ENCODE assay signal across 10 cellular contexts in genomic region chr15:89196994-89197393, GRCh38. TPM values are rescaled to one million over a fixed set of nuclear protein-coding genes. Genes with fewer than 3 reads are reported as not detected.
DNase-seq lines count a peak whose midpoint lies in the region; ATAC-seq, FAIRE-seq and TF ChIP-seq lines count a peak whose summit lies in the region.
"Had no signal": no experiment of that assay in that cellular context is flagged by ENCODE, and none has a peak within 500 bp of the region (broad histone marks: within the 10 kb centered on the region; RNA-seq: fewer than 3 reads in every experiment).

No MANE protein-coding gene starts in this region.

- H3K9me3 ChIP-seq in GM12878 (replicated peaks; ENCODE audit: control insufficient read depth, insufficient read depth, low read length) (no peaks in the 10 kb centered on the region), osteoblast (ENCODE audit: low read depth, low read length) (no peaks in the 10 kb centered on the region)

- H2AFZ ChIP-seq in GM23338 (no peak overlapping the region), GM12878 (ENCODE audit: control insufficient read depth, low read depth, low read length) (no peak overlapping the region), osteoblast (ENCODE audit: low read length) (no peak overlapping the region)

- BruUV-seq in GM12878 (replicated peaks; lab: Mats Ljungman, UMichigan): no TSS peak

- H4K20me1 ChIP-seq in GM23338 (replicated peaks; ENCODE audit: insufficient read depth) (no peaks in the 10 kb centered on the region), GM12878 (ENCODE audit: control insufficient read depth, insufficient read depth) (no peaks in the 10 kb centered on the region), osteoblast (ENCODE audit: insufficient read depth, low read length) (no peaks in the 10 kb centered on the region)

- H3K4me3 ChIP-seq in GM23338 (no peak overlapping the region), GM12878 (no peak overlapping the region), osteoblast (ENCODE audit: insufficient read depth, low read length) (no peak overlapping the region)

- ATAC-seq in GM23338 (no peak), GM12878 (no peak), HG03565 (IDR thresholded peaks at IDR 0.05; ENCODE audit: unreplicated experiment) (no peak), GM19328 (IDR thresholded peaks at IDR 0.05; ENCODE audit: unreplicated experiment) (no peak)

- no peaks in the 10 kb centered on the region for H3F3A ChIP-seq in GM23338 (replicated peaks; ENCODE audit: low read depth)

- H3K27me3 ChIP-seq in GM23338 (ENCODE audit: insufficient read depth) (no peaks in the 10 kb centered on the region), GM12878 (replicated peaks in 1 of 2; ENCODE audit: control insufficient read depth in 2 of 2, insufficient read depth in 2 of 2, low read length in 1 of 2) (no peaks in the 10 kb centered on the region), osteoblast (ENCODE audit: insufficient read depth, low read length) (no peaks in the 10 kb centered on the region)

- DNase-seq in GM23338 (ENCODE audit: low spot score) (no peak), NCI-H2029 (lab: John Stamatoyannopoulos, UW) (peak; percentile 63), GM12878 (ENCODE audit: low read depth, low spot score) (no peak), osteoblast (ENCODE audit: insufficient read length, low spot score, missing footprints) (no peak), dermis blood vessel endothelial cell (no peak), posterior cingulate gyrus (no peak)
- DNase-seq: HCEC 1CT had no signal

- SMC1A ChIA-PET in GM12878 (lab: Charles Lee; ENCODE audit: uncharacterized antibody, unreplicated experiment): no interaction called here

- H3K27ac Mint-ChIP-seq in GM23338: peak overlapping the region; percentile 72

- in situ Hi-C loops in GM12878 (cut with MboI): no loop called here

- H3K27me3 Mint-ChIP-seq in GM23338 (ENCODE audit: insufficient read depth, low read depth, poor library complexity): no peaks in the 10 kb centered on the region

- no peaks in the 10 kb centered on the region for H3K36me3 ChIP-seq in GM23338 (ENCODE audit: insufficient read depth)
- H3K36me3 ChIP-seq in GM12878 (ENCODE audit: control insufficient read depth in 2 of 2, insufficient read depth in 2 of 2, low read length in 1 of 2): peaks cover 0 to 5% of the 10 kb centered on the region in 2 experiments; a peak in 2 of 4 replicates
- peaks cover 40% of the 10 kb centered on the region for H3K36me3 ChIP-seq in osteoblast (ENCODE audit: insufficient read depth, low read length)

- intact Hi-C loops in GM12878 (cut with micrococcal nuclease; ENCODE audit: unreplicated experiment) (no loop called here), posterior cingulate gyrus (cut with DNase I) (no loop called here)

- no peak for TF ChIP-seq POLR2A in GM12878 (IDR thresholded peaks at IDR 0.05; ENCODE audit: low read depth, low read length)

- 25% methylated on average over 7 of the region's 7 CpGs for WGBS in GM12878 (ENCODE audit: insufficient coverage, insufficient replicate concordance, low lambda C conversion rate, missing lambda C conversion rate)

- peaks cover 8% of the 10 kb centered on the region; the same call in 2 of the 3 replicates for H3K36me3 Mint-ChIP-seq in GM23338 (ENCODE audit: low read depth)

- 0 out of 3 replicates have a peak overlapping the region, but pooled peaks have one; percentile 9 for H3K4me3 Mint-ChIP-seq in GM23338
- H3K4me3 Mint-ChIP-seq: nephron had no signal

- TF ChIP-seq CTCF in GM23338 (conservative IDR thresholded peaks at IDR 0.05; ENCODE audit: low read depth in 2 of 2): no peak
- no peak for TF ChIP-seq CTCF in GM12878 (IDR thresholded peaks at IDR 0.05 in 2 of 3, conservative IDR thresholded peaks at IDR 0.05 in 1 of 3; ENCODE audit: control insufficient read depth in 2 of 3, extremely low read depth in 1 of 3, insufficient read depth in 1 of 3, low read depth in 3 of 3, low read length in 3 of 3)
- no peak for TF ChIP-seq CTCF in osteoblast (IDR thresholded peaks at IDR 0.05; ENCODE audit: extremely low read depth, low read depth, low read length)

- POLR2A ChIA-PET in GM12878 (lab: Charles Lee): no interaction called here

- RAD21 ChIA-PET in GM12878 (lab: Charles Lee; ENCODE audit: unreplicated experiment): interaction anchor here (1.3 kb wide), 1 partner anchor 106 kb away, joined by 3 read pairs; no protein-coding TSS in a partner anchor

- TF ChIP-seq RAD21 in GM12878 (IDR thresholded peaks at IDR 0.05; ENCODE audit: insufficient read depth, low read depth, low read length): no peak

- CTCF ChIA-PET in GM12878 (lab: Yijun Ruan, JAX): interaction anchor here (8.1 kb wide), 1 partner anchor 10 kb away, joined by 47 read pairs; no protein-coding TSS in a partner anchor

- no peak for TF ChIP-seq EP300 in GM12878 (IDR thresholded peaks at IDR 0.05; ENCODE audit: borderline replicate concordance in 1 of 2, control insufficient read depth in 1 of 2, low read depth in 2 of 2, low read length in 2 of 2)

- H3K9ac ChIP-seq in GM12878 (ENCODE audit: control insufficient read depth, insufficient read depth, low read length): no peak overlapping the region

- H3K4me2 ChIP-seq in GM23338: peak overlapping the region; percentile 56; the same call in 1 of the 2 replicates
- no peak overlapping the region for H3K4me2 ChIP-seq in GM12878 (ENCODE audit: control insufficient read depth, insufficient read depth)
- H3K4me2 ChIP-seq in osteoblast (ENCODE audit: insufficient read depth, low read length): no peak overlapping the region

- FAIRE-seq in GM12878 (lab: Jason Lieb, UNC): peak; percentile 23

- no peaks in the 10 kb centered on the region for H3K9me2 ChIP-seq in GM23338 (ENCODE audit: insufficient read depth)

- H3K4me1 ChIP-seq in GM23338 (ENCODE audit: insufficient read depth): peaks cover 40% of the 10 kb centered on the region
- no peaks in the 10 kb centered on the region for H3K4me1 ChIP-seq in GM12878 (ENCODE audit: control insufficient read depth, insufficient read depth, low read length)
- H3K4me1 ChIP-seq in osteoblast (ENCODE audit: insufficient read depth, low read length): peaks cover 38% of the 10 kb centered on the region

- H3K4me1 Mint-ChIP-seq in GM23338: peaks cover 59% of the 10 kb centered on the region

- no peaks in the 10 kb centered on the region for H3K9me3 Mint-ChIP-seq in GM23338
- H3K9me3 Mint-ChIP-seq: nephron had no signal

- peak overlapping the region; percentile 28 for H3K27ac ChIP-seq in GM23338 (ENCODE audit: low read depth)
- no peak overlapping the region for H3K27ac ChIP-seq in GM12878 (ENCODE audit: control insufficient read depth, insufficient read depth)
- H3K27ac ChIP-seq in osteoblast (ENCODE audit: low read depth, low read length): peak overlapping the region; percentile 84

- H3K79me2 ChIP-seq in GM23338 (replicated peaks; ENCODE audit: insufficient read depth) (no peaks in the 10 kb centered on the region), GM12878 (ENCODE audit: control insufficient read depth, insufficient read depth, low read length) (no peaks in the 10 kb centered on the region), osteoblast (ENCODE audit: insufficient read depth, low read length) (no peaks in the 10 kb centered on the region)

TF ChIP-seq in GM12878, 131 proteins besides CTCF, POLR2A, EP300 and RAD21 (continues in another document):
- TF ChIP-seq EED (IDR thresholded peaks at IDR 0.05; ENCODE audit: low read depth): no peak
- no peak for TF ChIP-seq ZNF384 (IDR thresholded peaks at IDR 0.05; ENCODE audit: borderline replicate concordance, low read depth, low read length)
- TF ChIP-seq SMAD1 (IDR thresholded peaks at IDR 0.05; ENCODE audit: low read depth, partially characterized antibody): no peak

RNA-seq across cellular contexts. Expression of gene RLBP1, which starts 24.4 kb away (rescaled TPM):
- not detected in 2 replicates for total RNA-seq in GM23338 (2014; rRNA removed; shearing (Covaris generic))
- not detected in 2 replicates for polyA plus RNA-seq in GM23338 (2016; fragmentation: Nextera tagmentation; extraction: Ambion mirVana)
- not detected in 2 replicates for total RNA-seq in GM12878 (2013; cell fraction: nucleolus; rRNA removed)
- total RNA-seq in GM12878 (2014; rRNA removed): 0.06 and 0.44 TPM in 2 replicates
- total RNA-seq in GM12878 (2014; rRNA removed; fragmentation: Illumina TruSeq; extraction: Trizol): not detected in 2 replicates
- total RNA-seq in GM12878 (2021): not detected in 2 replicates
- polyA plus RNA-seq in GM12878 (2011; ENCODE audit: low read depth): not detected
- not detected in 2 replicates for polyA plus RNA-seq in GM12878 (2011; rRNA removed)
- 0.03 and 0.07 TPM in 2 replicates for polyA plus RNA-seq in GM12878 (2011; cell fraction: cytosol; rRNA removed)
- polyA plus RNA-seq in GM12878 (2011; cell fraction: nucleus; rRNA removed): not detected in 2 replicates
- polyA plus RNA-seq in GM12878 (2012): not detected in 2 replicates
- 0.40 TPM in 1 of 2 replicates, not detected in the other for polyA plus RNA-seq in GM12878 (2014; fragmentation: Illumina TruSeq; extraction: Trizol)
- polyA plus RNA-seq in GM12878 (2014; fragmentation: Nextera tagmentation; extraction: Ambion mirVana): not detected
- polyA plus RNA-seq in GM12878 (2014; rRNA removed): not detected in 2 replicates
- not detected for polyA plus RNA-seq in GM12878 (2016; fragmentation: Nextera tagmentation; extraction: Ambion mirVana)
- polyA minus RNA-seq in GM12878 (2011; rRNA and poly(A)+ RNA removed): not detected in 2 replicates
- polyA minus RNA-seq in GM12878 (2011; cell fraction: cytosol; rRNA and poly(A)+ RNA removed): not detected in 2 replicates
- polyA minus RNA-seq in GM12878 (2011; cell fraction: nucleus; rRNA and poly(A)+ RNA removed): not detected in 2 replicates
- total RNA-seq in osteoblast: under 0.01 TPM in 2 replicates
- total RNA-seq in dermis blood vessel endothelial cell: not detected in 2 replicates

RNA-seq across cellular contexts. Expression of gene FANCI, which starts 46.8 kb away (rescaled TPM):
- 52.4 and 66.8 TPM in 2 replicates for total RNA-seq in GM23338 (2014; rRNA removed; shearing (Covaris generic))
- polyA plus RNA-seq in GM23338 (2016; fragmentation: Nextera tagmentation; extraction: Ambion mirVana) (57.6 and 63.6 TPM in 2 replicates), GM12878 (2011; rRNA removed) (80.0 and 108 TPM in 2 replicates), GM12878 (2014; fragmentation: Illumina TruSeq; extraction: Trizol) (89.4 and 107 TPM in 2 replicates), GM12878 (2014; fragmentation: Nextera tagmentation; extraction: Ambion mirVana) (10 to 100 TPM; 38.1 to 51.0 TPM), GM12878 (2014; rRNA removed) (60.8 and 73.6 TPM in 2 replicates), GM12878 (2016; fragmentation: Nextera tagmentation; extraction: Ambion mirVana) (100 to 1,000 TPM; 126 to 129 TPM)
- 136 and 139 TPM in 2 replicates for total RNA-seq in GM12878 (2013; cell fraction: nucleolus; rRNA removed)
- total RNA-seq in GM12878 (2014; rRNA removed) (69.4 and 73.0 TPM in 2 replicates), GM12878 (2014; rRNA removed; fragmentation: Illumina TruSeq; extraction: Trizol) (84.8 and 85.1 TPM in 2 replicates), GM12878 (2021) (110 and 114 TPM in 2 replicates), osteoblast (11.8 and 59.4 TPM in 2 replicates), dermis blood vessel endothelial cell (23.1 and 59.0 TPM in 2 replicates)
- 39.2 TPM for polyA plus RNA-seq in GM12878 (2011; ENCODE audit: low read depth)
- 40.6 TPM in 2 replicates for polyA plus RNA-seq in GM12878 (2011; cell fraction: cytosol; rRNA removed)
- polyA plus RNA-seq in GM12878 (2011; cell fraction: nucleus; rRNA removed): 103 and 117 TPM in 2 replicates
- polyA plus RNA-seq in GM12878 (2012): 49.6 and 52.9 TPM in 2 replicates
- 75.4 and 101 TPM in 2 replicates for polyA minus RNA-seq in GM12878 (2011; rRNA and poly(A)+ RNA removed)
- polyA minus RNA-seq in GM12878 (2011; cell fraction: cytosol; rRNA and poly(A)+ RNA removed): 31.8 and 35.1 TPM in 2 replicates
- polyA minus RNA-seq in GM12878 (2011; cell fraction: nucleus; rRNA and poly(A)+ RNA removed): 64.9 and 74.2 TPM in 2 replicates
